7 cellular contexts compared by ENCODE assay signal in genomic region chr9:32278991-32279390, GRCh38.
"Had no signal": no experiment of that assay in that cellular context is flagged by ENCODE, and none has a peak within 500 bp of the region (broad histone marks: within the 10 kb centered on the region; RNA-seq: fewer than 3 reads in every experiment).

No MANE protein-coding gene starts in this region.

- H3K4me3 Mint-ChIP-seq: HFFc6, IgD-negative memory B cell had no signal

- H3K36me3 ChIP-seq: HAP-1 had no signal

- DNase-seq: GOT3, H7, HFFc6, KG1 had no signal

- H3K4me3 ChIP-seq: HAP-1, K562 had no signal

- H3K27me3 Mint-ChIP-seq: IgD-negative memory B cell had no signal

- H3K36me3 Mint-ChIP-seq: IgD-negative memory B cell had no signal

- H3K4me1 Mint-ChIP-seq: IgD-negative memory B cell had no signal

- H3K4me1 ChIP-seq: HAP-1 had no signal

- H3K9me3 ChIP-seq: HAP-1 had no signal

- H3K27ac Mint-ChIP-seq: HFFc6, IgD-negative memory B cell had no signal

- ATAC-seq: K562 had no signal
